Comparison of ENCODE assay signal across 8 cellular contexts in genomic region chr5:112417931-112418358, GRCh38. TPM values are rescaled to one million over a fixed set of nuclear protein-coding genes. Genes with fewer than 3 reads are reported as not detected.
DNase-seq lines count a peak whose midpoint lies in the region; ATAC-seq, FAIRE-seq and TF ChIP-seq lines count a peak whose summit lies in the region.

No MANE protein-coding gene starts in this region.

- no peaks in the 10 kb centered on the region for H3K27me3 ChIP-seq in muscle layer of duodenum (ENCODE audit: low read depth, low read length)
- no peaks in the 10 kb centered on the region for H3K27me3 ChIP-seq in testis

- DNase-seq in A549 (ENCODE audit: low read depth in 1 of 2, low spot score in 1 of 2) (no peak), erythroblast (lab: John Stamatoyannopoulos, UW) (peak; percentile 81 to 86), testis (peak; percentile 70), HTR-8/SVneo (ENCODE audit: insufficient read length, low spot score) (no peak)
- DNase-seq in activated CD4-positive, alpha-beta T cell treated with anti-CD3 and anti-CD28 coated beads for 48 hours = peak; percentile 66

- no peak for TF ChIP-seq CTCF in A549 (IDR thresholded peaks at IDR 0.05)
- no peak for TF ChIP-seq CTCF in testis (IDR thresholded peaks at IDR 0.05)

- intact Hi-C loops in testis (cut with DNase I; ENCODE audit: low total_unique reads) = no loop called here

- TF ChIP-seq POLR2A in A549 (IDR thresholded peaks at IDR 0.05; ENCODE audit: low read length) (no peak), erythroblast (IDR thresholded peaks at IDR 0.05; ENCODE audit: low read length) (peak; percentile 23), testis (IDR thresholded peaks at IDR 0.05) (no peak)

- ATAC-seq in A549 (no peak), GM18868 (IDR thresholded peaks at IDR 0.05; ENCODE audit: unreplicated experiment) (peak; percentile 44), HG03280 (IDR thresholded peaks at IDR 0.05; ENCODE audit: unreplicated experiment) (peak; percentile 64)

- TF ChIP-seq RAD21 in A549 (conservative IDR thresholded peaks at IDR 0.05 in 1 of 2, IDR thresholded peaks at IDR 0.05 in 1 of 2) = no peak

- peak overlapping the region; percentile 76 for H3K4me2 ChIP-seq in A549

- no peak for TF ChIP-seq EP300 in A549 (IDR thresholded peaks at IDR 0.05)

- H3K36me3 ChIP-seq in muscle layer of duodenum (ENCODE audit: control insufficient read depth in 1 of 2, insufficient read depth in 2 of 2, low read length in 2 of 2) (no peaks in the 10 kb centered on the region), testis (ENCODE audit: low read depth, missing control alignments) (no peaks in the 10 kb centered on the region)

- H3K9me3 ChIP-seq in A549 (no peaks in the 10 kb centered on the region), muscle layer of duodenum (ENCODE audit: control insufficient read depth in 1 of 2, low read length in 2 of 2) (no peaks in the 10 kb centered on the region), testis (no peaks in the 10 kb centered on the region)

- FAIRE-seq in A549 (lab: Jason Lieb, UNC) (no peak), HTR-8/SVneo (lab: Jason Lieb, UNC) (no peak)

- POLR2A ChIA-PET in A549 (lab: Yijun Ruan, JAX) = no interaction called here

- H3K4me1 ChIP-seq in A549 (peaks cover 6% of the 10 kb centered on the region; the same call in 1 of the 3 replicates), muscle layer of duodenum (ENCODE audit: control insufficient read depth in 1 of 2, insufficient read depth in 2 of 2, low read length in 2 of 2) (peaks cover 0 to 9% of the 10 kb centered on the region in 2 donors), testis (no peaks in the 10 kb centered on the region)

- H3K27ac ChIP-seq in A549 (no peak overlapping the region), muscle layer of duodenum (ENCODE audit: low read length) (peak overlapping the region; percentile 74), testis (peak overlapping the region in 1 of 2 donors; percentile 85)

- CTCF ChIA-PET in A549 (lab: Yijun Ruan, JAX) = interaction anchor here (1.4 to 7.6 kb wide), 2 partner anchors 207 to 243 kb away, joined by 3 to 84 read pairs; no protein-coding TSS in a partner anchor

- peak overlapping the region; percentile 64 for H3K4me3 ChIP-seq in A549
- H3K4me3 ChIP-seq in muscle layer of duodenum (ENCODE audit: low read depth in 1 of 2, low read length in 2 of 2) = peak overlapping the region; percentile 84 to 89
- H3K4me3 ChIP-seq in testis = peak overlapping the region; percentile 70 to 71

- 52% methylated on average over 14 of the region's 14 CpGs for WGBS in A549 (ENCODE audit: missing lambda C conversion rate)
- 1 to 3% methylated on average over 14 of the region's 14 CpGs for WGBS in testis, 2 donors

TF ChIP-seq in A549, 52 proteins besides CTCF, POLR2A, EP300 and RAD21:
- no peak for TF ChIP-seq HEYL (CRISPR knock-in tag; IDR thresholded peaks at IDR 0.05)
- TF ChIP-seq ZSCAN20 (CRISPR knock-in tag; IDR thresholded peaks at IDR 0.05) = no peak
- no peak for TF ChIP-seq EHF (CRISPR knock-in tag; IDR thresholded peaks at IDR 0.05)
- TF ChIP-seq ZFP36 (IDR thresholded peaks at IDR 0.05; ENCODE audit: borderline replicate concordance, partially characterized antibody) = no peak

RNA-seq across cellular contexts. Expression of gene EPB41L4A, which starts 1.1 kb away (rescaled TPM):
- polyA plus RNA-seq in A549 (2011; rRNA removed) = 4.4 and 5.1 TPM in 2 replicates
- polyA plus RNA-seq in A549 (2012; cell fraction: cytosol; rRNA removed) = 0.67 and 0.87 TPM in 2 replicates
- polyA plus RNA-seq in A549 (2012; cell fraction: nucleus; rRNA removed) = 0.65 and 1.3 TPM in 2 replicates
- polyA plus RNA-seq in A549 (2017; fragmentation: RNase III; extraction: RNeasy Plus Mini Kit Qiagen cat#74134 plus additional on column Dnase treatment) = 1.3 to 1.8 TPM (median 1.7 TPM) in 3 replicates
- polyA minus RNA-seq in A549 (2011; rRNA and poly(A)+ RNA removed) = 5.5 and 6.1 TPM in 2 replicates
- 10 to 100 TPM in 1 of 2 donors, 1 to 10 TPM in 1; 9.0 to 23.9 TPM for total RNA-seq in testis
- polyA plus RNA-seq in testis (ENCODE audit: insufficient read depth, low read depth, low replicate concordance) = 13.3 TPM

Comparison
In these comparisons a context has a peak if more than half of its experiments do, and no peak if none do; other contexts are left out.
1. ATAC-seq: peak in GM18868 (single experiment) and HG03280 (single experiment); none in A549 (0 of 2).
2. DNase-seq: peak in activated CD4-positive, alpha-beta T cell treated with anti-CD3 and anti-CD28 coated beads for 48 hours (single experiment), erythroblast (2 of 2) and testis (single experiment); none in A549 (0 of 2) and HTR-8/SVneo (single experiment).
3. Peak in every context shown above with its lines, with median percentiles within 50 percentile points of each other: H3K4me3 ChIP-seq.